ENCODE assay signal across 1 cellular context in the genomic region with DNA sequence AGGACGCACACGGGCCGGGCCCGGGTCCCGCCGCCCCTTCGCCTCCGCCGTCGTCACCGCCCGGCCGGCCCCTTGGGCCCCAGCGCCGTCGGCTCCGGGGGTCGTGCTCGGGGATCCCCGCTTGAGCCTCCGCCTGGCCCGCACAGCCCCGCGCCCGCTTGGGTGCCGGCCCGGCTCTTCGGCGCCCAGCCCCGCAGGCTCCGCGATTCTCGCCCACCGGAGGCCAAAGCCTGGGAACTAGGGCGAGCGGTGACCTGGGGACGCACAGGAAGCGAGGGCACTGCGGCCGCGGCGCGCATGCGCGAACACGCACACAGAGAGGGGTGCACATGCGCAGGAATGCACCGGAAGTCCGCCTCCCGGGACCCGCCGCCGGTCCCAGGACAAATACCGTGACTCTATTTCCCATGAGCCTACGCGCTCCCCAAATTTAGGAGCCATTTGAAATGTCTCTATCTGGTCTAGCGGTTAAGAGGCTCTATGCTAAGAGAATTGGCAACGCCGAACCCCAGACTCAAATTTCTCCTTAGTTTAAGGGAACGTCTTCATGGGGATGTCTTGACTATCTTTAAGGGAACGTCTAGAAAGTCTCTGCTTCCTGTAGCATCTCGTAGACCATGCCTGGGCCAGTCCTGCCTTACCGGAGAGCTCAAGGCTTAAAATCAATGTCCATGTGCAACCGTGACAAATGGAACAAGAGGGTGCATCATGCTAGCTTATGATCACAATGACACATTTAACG.
TF ChIP-seq lines count a peak whose summit lies in the region.

Gene ZNF12, minus strand, starts transcription at position 282 of the 742 bp plus-strand sequence. CDS start 1,774 bp downstream, outside the sequence.

TF ChIP-seq in HepG2, 621 proteins besides CTCF, POLR2A, EP300 and RAD21 (continued from another document and continues in another):
- TF ChIP-seq KDM5A (IDR thresholded peaks at IDR 0.05; ENCODE audit: borderline replicate concordance, low read length) (peak; percentile 65; the same call in 1 of the 2 replicates), MED1 (CRISPR knock-in tag; IDR thresholded peaks at IDR 0.05) (0 out of 2 replicates have a peak, but pooled peaks have one; percentile 36), ZGPAT (CRISPR knock-in tag; IDR thresholded peaks at IDR 0.05) (peak; percentile 67; the same call in 1 of the 2 replicates), GMEB1 (CRISPR knock-in tag; IDR thresholded peaks at IDR 0.05; ENCODE audit: borderline replicate concordance) (peak; percentile 71), CAMTA2 (CRISPR knock-in tag; IDR thresholded peaks at IDR 0.05; ENCODE audit: borderline replicate concordance) (0 out of 2 replicates have a peak, but pooled peaks have one; percentile 19), ZNF710 (CRISPR knock-in tag; IDR thresholded peaks at IDR 0.05; ENCODE audit: borderline replicate concordance) (no peak), ZNF275 (CRISPR knock-in tag; IDR thresholded peaks at IDR 0.05; ENCODE audit: borderline replicate concordance) (no peak; the same call in 1 of the 2 replicates), RBM39 (IDR thresholded peaks at IDR 0.05; ENCODE audit: low read depth, low read length, poor library complexity, severe bottlenecking) (no peak), RBFOX2 (IDR thresholded peaks at IDR 0.05; ENCODE audit: low read depth, low read length) (peak; percentile 96), ZNF776 (CRISPR knock-in tag; IDR thresholded peaks at IDR 0.05) (peak; percentile 60; the same call in 1 of the 2 replicates), KDM2A (CRISPR knock-in tag; IDR thresholded peaks at IDR 0.05; ENCODE audit: borderline replicate concordance, low read depth) (peak; percentile 62; the same call in 1 of the 2 replicates), ZNF652 (CRISPR knock-in tag; IDR thresholded peaks at IDR 0.05; ENCODE audit: borderline replicate concordance, low read depth) (no peak), ZBTB25 (CRISPR knock-in tag; IDR thresholded peaks at IDR 0.05) (peak; percentile 47; the same call in 1 of the 2 replicates), THAP11 (CRISPR knock-in tag; IDR thresholded peaks at IDR 0.05) (peak; percentile 92), GABPB1 (CRISPR knock-in tag; IDR thresholded peaks at IDR 0.05) (peak; percentile 96), PRDM10 (CRISPR knock-in tag; IDR thresholded peaks at IDR 0.05; ENCODE audit: low read depth) (no peak), ZFY (CRISPR knock-in tag; IDR thresholded peaks at IDR 0.05) (peak; percentile 98), ZBTB20 (CRISPR knock-in tag; IDR thresholded peaks at IDR 0.05; ENCODE audit: borderline replicate concordance, low read depth) (peak; percentile 27; the same call in 1 of the 2 replicates), MXD4 (CRISPR knock-in tag; IDR thresholded peaks at IDR 0.05) (peak; percentile 35; the same call in 1 of the 2 replicates), FOXA1 (IDR thresholded peaks at IDR 0.05) (no peak), FOXA1 (CRISPR knock-in tag; IDR thresholded peaks at IDR 0.05) (no peak), DMAP1 (CRISPR knock-in tag; IDR thresholded peaks at IDR 0.05) (peak; percentile 57), MLX (CRISPR knock-in tag; IDR thresholded peaks at IDR 0.05) (0 out of 2 replicates have a peak, but pooled peaks have one; percentile 15), ZNF547 (CRISPR knock-in tag; IDR thresholded peaks at IDR 0.05) (peak; percentile 64), HOXA3 (CRISPR knock-in tag; IDR thresholded peaks at IDR 0.05) (peak; percentile 28; the same call in 1 of the 2 replicates), ZNF563 (CRISPR knock-in tag; IDR thresholded peaks at IDR 0.05) (peak; percentile 42; the same call in 1 of the 2 replicates), ZNF329 (CRISPR knock-in tag; IDR thresholded peaks at IDR 0.05; ENCODE audit: low read depth) (0 out of 2 replicates have a peak, but pooled peaks have one; percentile 54), MXI1 (IDR thresholded peaks at IDR 0.05; ENCODE audit: borderline replicate concordance, low read depth, low read length) (peak; percentile 42; the same call in 1 of the 3 replicates), MZF1 (CRISPR knock-in tag; IDR thresholded peaks at IDR 0.05; ENCODE audit: borderline replicate concordance) (no peak), HMGXB4 (CRISPR knock-in tag; IDR thresholded peaks at IDR 0.05; ENCODE audit: borderline replicate concordance in 1 of 2, low read depth in 1 of 2) (peak; percentile 37 to 66; a peak in 3 of 4 replicates)
- TF ChIP-seq, protein P1, sequence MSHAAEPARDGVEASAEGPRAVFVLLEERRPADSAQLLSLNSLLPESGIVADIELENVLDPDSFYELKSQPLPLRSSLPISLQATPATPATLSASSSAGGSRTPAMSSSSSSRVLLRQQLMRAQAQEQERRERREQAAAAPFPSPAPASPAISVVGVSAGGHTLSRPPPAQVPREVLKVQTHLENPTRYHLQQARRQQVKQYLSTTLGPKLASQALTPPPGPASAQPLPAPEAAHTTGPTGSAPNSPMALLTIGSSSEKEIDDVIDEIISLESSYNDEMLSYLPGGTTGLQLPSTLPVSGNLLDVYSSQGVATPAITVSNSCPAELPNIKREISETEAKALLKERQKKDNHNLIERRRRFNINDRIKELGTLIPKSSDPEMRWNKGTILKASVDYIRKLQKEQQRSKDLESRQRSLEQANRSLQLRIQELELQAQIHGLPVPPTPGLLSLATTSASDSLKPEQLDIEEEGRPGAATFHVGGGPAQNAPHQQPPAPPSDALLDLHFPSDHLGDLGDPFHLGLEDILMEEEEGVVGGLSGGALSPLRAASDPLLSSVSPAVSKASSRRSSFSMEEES (CRISPR knock-in tag; IDR thresholded peaks at IDR 0.05), result peak; percentile 31; the same call in 1 of the 2 replicates
- TF ChIP-seq, protein P2, sequence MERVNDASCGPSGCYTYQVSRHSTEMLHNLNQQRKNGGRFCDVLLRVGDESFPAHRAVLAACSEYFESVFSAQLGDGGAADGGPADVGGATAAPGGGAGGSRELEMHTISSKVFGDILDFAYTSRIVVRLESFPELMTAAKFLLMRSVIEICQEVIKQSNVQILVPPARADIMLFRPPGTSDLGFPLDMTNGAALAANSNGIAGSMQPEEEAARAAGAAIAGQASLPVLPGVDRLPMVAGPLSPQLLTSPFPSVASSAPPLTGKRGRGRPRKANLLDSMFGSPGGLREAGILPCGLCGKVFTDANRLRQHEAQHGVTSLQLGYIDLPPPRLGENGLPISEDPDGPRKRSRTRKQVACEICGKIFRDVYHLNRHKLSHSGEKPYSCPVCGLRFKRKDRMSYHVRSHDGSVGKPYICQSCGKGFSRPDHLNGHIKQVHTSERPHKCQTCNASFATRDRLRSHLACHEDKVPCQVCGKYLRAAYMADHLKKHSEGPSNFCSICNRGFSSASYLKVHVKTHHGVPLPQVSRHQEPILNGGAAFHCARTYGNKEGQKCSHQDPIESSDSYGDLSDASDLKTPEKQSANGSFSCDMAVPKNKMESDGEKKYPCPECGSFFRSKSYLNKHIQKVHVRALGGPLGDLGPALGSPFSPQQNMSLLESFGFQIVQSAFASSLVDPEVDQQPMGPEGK (CRISPR knock-in tag; IDR thresholded peaks at IDR 0.05), result 0 out of 2 replicates have a peak, but pooled peaks have one; percentile 15
